28 cellular contexts compared by ENCODE assay signal in genomic region chr5:81995407-81995806, GRCh38.
"Had no signal": no experiment of that assay in that cellular context is flagged by ENCODE, and none has a peak within 500 bp of the region (broad histone marks: within the 10 kb centered on the region; RNA-seq: fewer than 3 reads in every experiment).

No MANE protein-coding gene starts in this region.

- H3K4me3 Mint-ChIP-seq: activated B cell treated with CpG ODN at 0.5 μM for 24 hours; activated CD4-positive, alpha-beta memory T cell treated with anti-CD3 and anti-CD28 coated beads, Interleukin-2, amount 10 ng/mL, durations not matched to agents 7 days and 5 days; activated naive CD4-positive, alpha-beta T cell treated with anti-CD3 and anti-CD28 coated beads, Interleukin-2, amount 10 ng/mL, durations not matched to agents 7 days and 5 days; activated naive CD8-positive, alpha-beta T cell treated with anti-CD3 and anti-CD28 coated beads, Interleukin-2, amount 10 ng/mL, durations not matched to agents 7 days and 5 days; activated T-cell treated with anti-CD3 and anti-CD28 coated beads, Interleukin-2, amount 50 U/mL, for 24 hours; activated T-cell treated with anti-CD3 and anti-CD28 coated beads, Interleukin-2, amount 50 U/mL, for 72 hours; brain; effector memory CD8-positive, alpha-beta T cell; T-helper 2 cell treated with Interferon-gamma antibody and Interleukin-4, amounts not matched to agents 5 μg/mL and 100 μg/mL, for 36 hours had no signal

- H3K27me3 Mint-ChIP-seq: activated B cell treated with CpG ODN at 0.5 μM for 24 hours; activated CD4-positive, alpha-beta memory T cell treated with anti-CD3 and anti-CD28 coated beads, Interleukin-2, amount 10 ng/mL, durations not matched to agents 7 days and 5 days; activated naive CD4-positive, alpha-beta T cell treated with anti-CD3 and anti-CD28 coated beads, Interleukin-2, amount 10 ng/mL, durations not matched to agents 7 days and 5 days; activated naive CD8-positive, alpha-beta T cell treated with anti-CD3 and anti-CD28 coated beads, Interleukin-2, amount 10 ng/mL, durations not matched to agents 7 days and 5 days; activated T-cell treated with anti-CD3 and anti-CD28 coated beads, Interleukin-2, amount 50 U/mL, for 24 hours; brain; effector memory CD8-positive, alpha-beta T cell had no signal

- H3K4me1 Mint-ChIP-seq: brain had no signal

- H3K27ac Mint-ChIP-seq: activated B cell treated with CpG ODN at 0.5 μM for 24 hours; activated CD4-positive, alpha-beta memory T cell treated with anti-CD3 and anti-CD28 coated beads, Interleukin-2, amount 10 ng/mL, durations not matched to agents 7 days and 5 days; activated naive CD4-positive, alpha-beta T cell treated with anti-CD3 and anti-CD28 coated beads, Interleukin-2, amount 10 ng/mL, durations not matched to agents 7 days and 5 days; activated naive CD4-positive, alpha-beta T cell treated with anti-CD3 and anti-CD28 coated beads, Interleukin-2, amount 50 U/mL, for 72 hours; activated naive CD8-positive, alpha-beta T cell treated with anti-CD3 and anti-CD28 coated beads, Interleukin-2, amount 10 ng/mL, durations not matched to agents 7 days and 5 days; activated T-cell treated with anti-CD3 and anti-CD28 coated beads, Interleukin-2, amount 50 U/mL, for 24 hours; activated T-cell treated with anti-CD3 and anti-CD28 coated beads, Interleukin-2, amount 50 U/mL, for 72 hours; brain; effector memory CD8-positive, alpha-beta T cell; T-helper 2 cell treated with Interferon-gamma antibody and Interleukin-4, amounts not matched to agents 5 μg/mL and 100 μg/mL, for 36 hours had no signal

- ATAC-seq: activated CD4-positive, CD25-positive, alpha-beta regulatory T cell treated with anti-CD3 and anti-CD28 coated beads, Interleukin-2, amount 50 U/mL, for 24 hours; activated naive CD4-positive, alpha-beta T cell treated with anti-CD3 and anti-CD28 coated beads, Interleukin-2, amount 50 U/mL, for 72 hours; activated T-cell treated with anti-CD3 and anti-CD28 coated beads, Interleukin-2, amount 50 U/mL, for 72 hours; effector memory CD8-positive, alpha-beta T cell; gastrocnemius medialis; heart left ventricle had no signal

- DNase-seq: activated B cell treated with CpG ODN at 0.5 μM for 24 hours; activated CD4-positive, alpha-beta memory T cell treated with anti-CD3 and anti-CD28 coated beads, Interleukin-2, amount 10 ng/mL, durations not matched to agents 7 days and 5 days; activated CD4-positive, alpha-beta T cell treated with anti-CD3 and anti-CD28 coated beads for 48 hours; activated CD8-positive, alpha-beta memory T cell treated with anti-CD3 and anti-CD28 coated beads, Interleukin-2, amount 50 U/mL, for 48 hours; activated gamma-delta T cell; activated naive CD4-positive, alpha-beta T cell; activated naive CD4-positive, alpha-beta T cell treated with anti-CD3 and anti-CD28 coated beads, Interleukin-2, amount 10 ng/mL, durations not matched to agents 7 days and 5 days; activated naive CD8-positive, alpha-beta T cell treated with anti-CD3 and anti-CD28 coated beads, Interleukin-2, amount 10 ng/mL, durations not matched to agents 7 days and 5 days; activated T-cell treated with anti-CD3 and anti-CD28 coated beads for 4 hours; activated T-cell treated with anti-CD3 and anti-CD28 coated beads, Interleukin-2, amount 50 U/mL, for 24 hours; activated T-cell treated with anti-CD3 and anti-CD28 coated beads, Interleukin-2, amount 50 U/mL, for 72 hours; central memory CD4-positive, alpha-beta T cell; cerebellar nuclear complex; colonic mucosa; dermis blood vessel endothelial cell; effector CD4-positive, alpha-beta T cell; effector memory CD8-positive, alpha-beta T cell; erythroblast; gastrocnemius medialis; glutamatergic neuron; heart left ventricle; hypothalamus; T1000; WERI-Rb-1 had no signal
